Comparison of ENCODE assay signal across 18 cellular contexts in the genomic region with DNA sequence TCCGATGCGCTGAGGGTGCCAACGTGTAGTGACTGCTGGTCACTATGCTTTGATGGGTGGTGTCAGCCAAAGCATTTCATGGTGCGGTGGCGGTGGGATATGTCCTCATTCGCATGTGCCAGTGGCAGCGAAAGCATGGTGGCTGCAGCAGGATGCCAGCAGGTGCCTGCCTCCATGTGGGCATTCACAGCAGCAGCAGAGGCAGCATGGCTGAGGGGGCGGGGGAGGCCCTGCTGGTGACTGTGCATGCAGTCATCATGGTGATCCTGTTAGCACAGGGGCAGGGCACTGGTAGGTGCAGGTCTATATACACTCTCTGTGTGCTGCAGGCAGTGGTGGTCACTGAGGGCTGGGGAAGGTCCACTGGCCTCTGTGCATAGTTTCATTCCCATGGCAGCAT. TPM values are rescaled to one million over a fixed set of nuclear protein-coding genes. Genes with fewer than 3 reads are reported as not detected.
DNase-seq lines count a peak whose midpoint lies in the region; ATAC-seq and TF ChIP-seq lines count a peak whose summit lies in the region.
"Had no signal": no experiment of that assay in that cellular context is flagged by ENCODE, and none has a peak within 500 bp of the region (broad histone marks: within the 10 kb centered on the region; RNA-seq: fewer than 3 reads in every experiment).

No MANE protein-coding gene starts in this region.

- whole genome bisulfite sequencing in transverse colon (ENCODE audit: low coverage in 1 of 2), 2 donors, result 81% methylated on average over 8 of the region's 8 CpGs; no CpG with 5 or more reads in 1 of the 2 donors

- no peaks in the 10 kb centered on the region for H3K27me3 ChIP-seq in RWPE2 (ENCODE audit: insufficient read depth, poor library complexity, severe bottlenecking)
- no peaks in the 10 kb centered on the region for H3K27me3 ChIP-seq in transverse colon
- H3K27me3 ChIP-seq: esophagus squamous epithelium had no signal

- H3K9me3 Mint-ChIP-seq in natural killer cell treated with Interleukin-12 subunit alpha and Interleukin-12 subunit beta and Interleukin-15 and Interleukin-18, amount 100 ng/mL, for 72 hours, result no peaks in the 10 kb centered on the region

- H3K4me1 ChIP-seq in RWPE2 (ENCODE audit: insufficient read depth, poor library complexity, severe bottlenecking) (no peaks in the 10 kb centered on the region), transverse colon (no peaks in the 10 kb centered on the region)

- H3K27ac ChIP-seq in RWPE2 (ENCODE audit: poor library complexity, severe bottlenecking), result no peak overlapping the region
- H3K27ac ChIP-seq in transverse colon, result no peak overlapping the region
- H3K27ac ChIP-seq: esophagus squamous epithelium had no signal

- TF ChIP-seq CTCF in RWPE2 (IDR thresholded peaks at IDR 0.05; ENCODE audit: poor library complexity, severe bottlenecking), result no peak
- TF ChIP-seq CTCF in transverse colon (IDR thresholded peaks at IDR 0.05), result no peak

- H3K36me3 ChIP-seq in RWPE2 (ENCODE audit: low read depth) (no peaks in the 10 kb centered on the region), transverse colon (no peaks in the 10 kb centered on the region)

- no peak overlapping the region for H3K4me3 Mint-ChIP-seq in natural killer cell treated with Interleukin-12 subunit alpha and Interleukin-12 subunit beta and Interleukin-15 and Interleukin-18, amount 100 ng/mL, for 72 hours
- H3K4me3 Mint-ChIP-seq: activated naive CD8-positive, alpha-beta T cell; type B pancreatic cell had no signal

- no peaks in the 10 kb centered on the region for H3K9me3 ChIP-seq in RWPE2 (ENCODE audit: severe bottlenecking)
- H3K9me3 ChIP-seq in transverse colon, result peaks cover 0 to 3% of the 10 kb centered on the region in 2 donors
- H3K9me3 ChIP-seq: esophagus squamous epithelium had no signal

- in situ Hi-C loops in transverse colon (cut with MboI; ENCODE audit: low pct_ligation_motif_present in 1 of 4, low pct_unique_long_range_greater_than_20kb in 1 of 4, low sequenced_read_pairs in 3 of 4), result loop anchor here in 2 of 4 donors (25.0 kb wide), 1 partner anchor 674 kb away; no protein-coding TSS in a partner anchor

- ATAC-seq in RWPE2 (ENCODE audit: low read depth) (peak; percentile 44; the same call in 2 of the 3 replicates), GM18498 (IDR thresholded peaks at IDR 0.05; ENCODE audit: unreplicated experiment) (no peak)
- peak; percentile 33 to 50 for ATAC-seq in natural killer cell treated with Interleukin-12 subunit alpha and Interleukin-12 subunit beta and Interleukin-15 and Interleukin-18, amount 100 ng/mL, for 72 hours

- TF ChIP-seq POLR2A in transverse colon (IDR thresholded peaks at IDR 0.05), result no peak

- no peak for TF ChIP-seq EP300 in transverse colon (IDR thresholded peaks at IDR 0.05; ENCODE audit: low read depth)

- peak overlapping the region in 1 of 2 donors; percentile 24 for H3K27ac Mint-ChIP-seq in natural killer cell treated with Interleukin-12 subunit alpha and Interleukin-12 subunit beta and Interleukin-15 and Interleukin-18, amount 100 ng/mL, for 72 hours
- H3K27ac Mint-ChIP-seq: activated naive CD8-positive, alpha-beta T cell; type B pancreatic cell had no signal

- intact Hi-C loops in transverse colon (cut with DNase I; ENCODE audit: low total_unique reads), result no loop called here

- peaks cover 37 to 49% of the 10 kb centered on the region in 2 donors for H3K4me1 Mint-ChIP-seq in natural killer cell treated with Interleukin-12 subunit alpha and Interleukin-12 subunit beta and Interleukin-15 and Interleukin-18, amount 100 ng/mL, for 72 hours (ENCODE audit: low read depth in 2 of 2)

- H3K4me3 ChIP-seq in RWPE2 (ENCODE audit: severe bottlenecking) (no peak overlapping the region), transverse colon (no peak overlapping the region)
- H3K4me3 ChIP-seq: esophagus squamous epithelium had no signal

- H3K27me3 Mint-ChIP-seq in natural killer cell treated with Interleukin-12 subunit alpha and Interleukin-12 subunit beta and Interleukin-15 and Interleukin-18, amount 100 ng/mL, for 72 hours, result no peaks in the 10 kb centered on the region
- H3K27me3 Mint-ChIP-seq: activated naive CD8-positive, alpha-beta T cell; type B pancreatic cell had no signal

- DNase-seq in stimulated activated CD4-positive, alpha-beta T cell treated with anti-CD3 and anti-CD28 coated beads, Interleukin-1b, Interleukin-23, amount 100 ng/mL, for 48 hours, result peak; percentile 26
- DNase-seq in stimulated activated CD4-positive, alpha-beta T cell treated with anti-CD3 and anti-CD28 coated beads, Interleukin-12 subunit alpha, Interleukin-12 subunit beta, amount 100 ng/mL, for 4 hours, result no peak
- DNase-seq in RWPE2 (ENCODE audit: low spot score) (no peak), NCI-H2107 treated with DMSO at 0.1 percent for 48 hours (lab: John Stamatoyannopoulos, UW; ENCODE audit: unreplicated experiment) (no peak), transverse colon (no peak)
- DNase-seq in natural killer cell treated with Interleukin-12 subunit alpha and Interleukin-12 subunit beta and Interleukin-15 and Interleukin-18, amount 100 ng/mL, for 72 hours (ENCODE audit: low spot score), result no peak
- DNase-seq: AML-193; DMS53; effector memory CD4-positive, alpha-beta T cell; esophagus squamous epithelium; H7; NCI-H1105 treated with DMSO at 0.1 percent for 48 hours; NCI-H2081 treated with DMSO at 0.1 percent for 48 hours; NCI-H510A treated with DMSO at 0.1 percent for 48 hours; stimulated activated naive CD4-positive, alpha-beta T cell had no signal

- peaks cover 17% of the 10 kb centered on the region for H3K36me3 Mint-ChIP-seq in natural killer cell treated with Interleukin-12 subunit alpha and Interleukin-12 subunit beta and Interleukin-15 and Interleukin-18, amount 100 ng/mL, for 72 hours

RNA-seq across cellular contexts. Expression of a gene that starts 22.0 kb away (rescaled TPM):
- total RNA-seq in natural killer cell treated with Interleukin-12 subunit alpha and Interleukin-12 subunit beta and Interleukin-15 and Interleukin-18, amount 100 ng/mL, for 72 hours, result 10 to 100 TPM in 1 of 2 donors, 1 to 10 TPM in 1; 9.4 to 19.4 TPM
- 10 to 100 TPM in 3 of 4 donors, 1 to 10 TPM in 1; 3.7 to 21.6 (median 15.2) TPM for total RNA-seq in transverse colon

RNA-seq across cellular contexts. Expression of a gene that starts 22.1 kb away (rescaled TPM):
- total RNA-seq in natural killer cell treated with Interleukin-12 subunit alpha and Interleukin-12 subunit beta and Interleukin-15 and Interleukin-18, amount 100 ng/mL, for 72 hours, result 1 to 10 TPM; 7.3 to 8.4 TPM
- total RNA-seq in transverse colon, result 10 to 100 TPM; 12.0 to 32.0 (median 23.2) TPM
